Comparison of ENCODE assay signal across 11 cellular contexts in genomic region chr9:107286057-107286456, GRCh38. TPM values are rescaled to one million over a fixed set of nuclear protein-coding genes. Genes with fewer than 3 reads are reported as not detected.
DNase-seq lines count a peak whose midpoint lies in the region; ATAC-seq and TF ChIP-seq lines count a peak whose summit lies in the region.
"Had no signal": no experiment of that assay in that cellular context is flagged by ENCODE, and none has a peak within 500 bp of the region (broad histone marks: within the 10 kb centered on the region; RNA-seq: fewer than 3 reads in every experiment).

No MANE protein-coding gene starts in this region.

- H3K27me3 ChIP-seq in BLaER1 treated with 17β-estradiol and CSF1 and Interleukin-3, amounts not matched to agents 10 nM and 100 nM = no peaks in the 10 kb centered on the region
- H3K27me3 ChIP-seq in HUES48 (ENCODE audit: control insufficient read depth, insufficient read depth, low read length) (no peaks in the 10 kb centered on the region), mesenchymal stem cell (ENCODE audit: control insufficient read depth in 1 of 2, insufficient read depth in 1 of 2, low read length in 2 of 2) (no peaks in the 10 kb centered on the region)
- H3K27me3 ChIP-seq: ascending aorta had no signal

- no peak overlapping the region for H2BK120ac ChIP-seq in mesenchymal stem cell (ENCODE audit: low read depth, low read length)

- peak overlapping the region; percentile 77 to 96 (median 87) for H3K4me2 ChIP-seq in BLaER1 treated with 17β-estradiol and CSF1 and Interleukin-3, amounts not matched to agents 10 nM and 100 nM
- peak overlapping the region; percentile 22 for H3K4me2 ChIP-seq in mesenchymal stem cell (ENCODE audit: low read length, poor library complexity, severe bottlenecking)

- no peak overlapping the region for H2BK15ac ChIP-seq in mesenchymal stem cell (ENCODE audit: low read depth, poor library complexity, severe bottlenecking)

- H3K27me3 Mint-ChIP-seq in brain = peaks cover 4% of the 10 kb centered on the region

- peaks cover 31% of the 10 kb centered on the region for H3K36me3 Mint-ChIP-seq in brain

- H3K9me3 Mint-ChIP-seq in brain = no peaks in the 10 kb centered on the region

- peak overlapping the region in 5 of 11 experiments; percentile 98 to 100 (median 99); a peak in 11 of 22 replicates for H3K9ac ChIP-seq in BLaER1 treated with 17β-estradiol and CSF1 and Interleukin-3, amounts not matched to agents 10 nM and 100 nM
- H3K9ac ChIP-seq in HUES48 (ENCODE audit: low read depth, low read length) = no peak overlapping the region
- H3K9ac ChIP-seq in mesenchymal stem cell (ENCODE audit: low read length) = peak overlapping the region; percentile 98

- WGBS in mesenchymal stem cell = 45% methylated on average over 2 of the region's 2 CpGs

- peaks cover 74% of the 10 kb centered on the region for H3K4me1 Mint-ChIP-seq in brain

- DNase-seq in mesenchymal stem cell (peak; percentile 60), pons (ENCODE audit: low spot score) (no peak), NCI-H2029 (lab: John Stamatoyannopoulos, UW) (no peak)
- DNase-seq in NK-92 treated with Interleukin-12 subunit alpha and Interleukin-12 subunit beta, amount 100 ng/mL, for 24 hours (lab: John Stamatoyannopoulos, UW) = no peak
- DNase-seq: NCI-H2029 treated with DMSO at 0.1 percent for 48 hours; stimulated activated CD4-positive, alpha-beta T cell treated with anti-CD3 and anti-CD28 coated beads, Interleukin-4, amount 100 ng/mL, for 1 hour had no signal

- H3K14ac ChIP-seq in mesenchymal stem cell (ENCODE audit: low read length in 2 of 2) = no peak overlapping the region

- peak overlapping the region in 4 of 5 experiments; percentile 3 to 98 (median 54) for H3K27ac Mint-ChIP-seq in brain

- H4K8ac ChIP-seq in mesenchymal stem cell (ENCODE audit: low read length) = no peak overlapping the region

- H3K23ac ChIP-seq in mesenchymal stem cell (ENCODE audit: low read length in 2 of 2) = no peak overlapping the region

- no peak for ATAC-seq in GM19397 (IDR thresholded peaks at IDR 0.05; ENCODE audit: unreplicated experiment)

- H2AFZ ChIP-seq in mesenchymal stem cell (ENCODE audit: low read depth, low read length) = no peak overlapping the region

- TF ChIP-seq CTCF in brain (conservative IDR thresholded peaks at IDR 0.05) = no peak

- peak overlapping the region; percentile 83 to 98 (median 93); a peak in 14 of 20 replicates for H3K4me3 ChIP-seq in BLaER1 treated with 17β-estradiol and CSF1 and Interleukin-3, amounts not matched to agents 10 nM and 100 nM
- H3K4me3 ChIP-seq in HUES48 (ENCODE audit: low read depth, low read length) (peak overlapping the region; percentile 95), mesenchymal stem cell (ENCODE audit: insufficient read depth in 1 of 2, low read depth in 1 of 2, low read length in 2 of 2) (peak overlapping the region in 1 of 2 experiments; percentile 95)

- no peaks in the 10 kb centered on the region for H3K79me1 ChIP-seq in mesenchymal stem cell (replicated peaks; ENCODE audit: low read length, poor library complexity, severe bottlenecking)

- H3K9me3 ChIP-seq in BLaER1 treated with 17β-estradiol and CSF1 and Interleukin-3, amounts not matched to agents 10 nM and 100 nM (replicated peaks in 1 of 11) = no peaks in the 10 kb centered on the region
- H3K9me3 ChIP-seq in HUES48 (ENCODE audit: control insufficient read depth, insufficient read depth, low read length) (no peaks in the 10 kb centered on the region), mesenchymal stem cell (ENCODE audit: control insufficient read depth, low read length) (no peaks in the 10 kb centered on the region)
- H3K9me3 ChIP-seq: ascending aorta had no signal

- peak overlapping the region; percentile 96 to 100 (median 97) for H3K4me3 Mint-ChIP-seq in brain

- no peak overlapping the region for H2AK5ac ChIP-seq in mesenchymal stem cell (ENCODE audit: low read length, severe bottlenecking)

- no peak overlapping the region for H4K91ac ChIP-seq in mesenchymal stem cell (ENCODE audit: low read length)

- peaks cover 0 to 30% (median 14%) of the 10 kb centered on the region in 11 experiments; a peak in 11 of 22 replicates for H3K36me3 ChIP-seq in BLaER1 treated with 17β-estradiol and CSF1 and Interleukin-3, amounts not matched to agents 10 nM and 100 nM
- H3K36me3 ChIP-seq in HUES48 (ENCODE audit: control insufficient read depth, insufficient read depth, low read length) (no peaks in the 10 kb centered on the region), mesenchymal stem cell (ENCODE audit: control insufficient read depth in 1 of 2, insufficient read depth in 2 of 2, low read depth in 1 of 2, low read length in 2 of 2) (no peaks in the 10 kb centered on the region)
- H3K36me3 ChIP-seq: ascending aorta had no signal

- H2BK5ac ChIP-seq in mesenchymal stem cell (ENCODE audit: low read depth, low read length, poor library complexity, severe bottlenecking) = no peak overlapping the region

- H3K27ac ChIP-seq in BLaER1 treated with 17β-estradiol and CSF1 and Interleukin-3, amounts not matched to agents 10 nM and 100 nM = peak overlapping the region in 1 of 11 experiments; percentile 97; a peak in 3 of 22 replicates
- H3K27ac ChIP-seq in HUES48 (ENCODE audit: low read depth, low read length) (peak overlapping the region; percentile 99), mesenchymal stem cell (ENCODE audit: low read length, poor library complexity, severe bottlenecking) (no peak overlapping the region)
- H3K27ac ChIP-seq: ascending aorta had no signal

- H3K18ac ChIP-seq in mesenchymal stem cell (ENCODE audit: low read depth in 1 of 2, low read length in 2 of 2) = no peak overlapping the region

- H2BK12ac ChIP-seq in mesenchymal stem cell (ENCODE audit: low read length in 2 of 2) = no peak overlapping the region

- peaks cover 72 to 77% (median 74%) of the 10 kb centered on the region in 11 experiments for H4K20me1 ChIP-seq in BLaER1 treated with 17β-estradiol and CSF1 and Interleukin-3, amounts not matched to agents 10 nM and 100 nM

- H3K4ac ChIP-seq in mesenchymal stem cell (ENCODE audit: low read depth in 1 of 2, low read length in 2 of 2) = no peak overlapping the region

- H3K4me1 ChIP-seq in BLaER1 treated with 17β-estradiol and CSF1 and Interleukin-3, amounts not matched to agents 10 nM and 100 nM = peaks cover 29 to 69% (median 38%) of the 10 kb centered on the region in 10 experiments
- H3K4me1 ChIP-seq in HUES48 (ENCODE audit: control insufficient read depth, insufficient read depth, low read length) (peaks cover 42% of the 10 kb centered on the region), mesenchymal stem cell (ENCODE audit: control insufficient read depth, insufficient read depth, low read depth, low read length) (peaks cover 3% of the 10 kb centered on the region)

RNA-seq across cellular contexts. Expression of gene RAD23B, which starts 3.0 kb away (rescaled TPM):
- 130 TPM for polyA plus RNA-seq in brain (ENCODE audit: insufficient read depth, low read depth, low replicate concordance)
- 125 TPM for polyA plus RNA-seq in mesenchymal stem cell (2013, experiment 1 of 2)
- 130 TPM for polyA plus RNA-seq in mesenchymal stem cell (2013, experiment 2 of 2)
